ENCODE assay signal across 1 cellular context in the genomic region with DNA sequence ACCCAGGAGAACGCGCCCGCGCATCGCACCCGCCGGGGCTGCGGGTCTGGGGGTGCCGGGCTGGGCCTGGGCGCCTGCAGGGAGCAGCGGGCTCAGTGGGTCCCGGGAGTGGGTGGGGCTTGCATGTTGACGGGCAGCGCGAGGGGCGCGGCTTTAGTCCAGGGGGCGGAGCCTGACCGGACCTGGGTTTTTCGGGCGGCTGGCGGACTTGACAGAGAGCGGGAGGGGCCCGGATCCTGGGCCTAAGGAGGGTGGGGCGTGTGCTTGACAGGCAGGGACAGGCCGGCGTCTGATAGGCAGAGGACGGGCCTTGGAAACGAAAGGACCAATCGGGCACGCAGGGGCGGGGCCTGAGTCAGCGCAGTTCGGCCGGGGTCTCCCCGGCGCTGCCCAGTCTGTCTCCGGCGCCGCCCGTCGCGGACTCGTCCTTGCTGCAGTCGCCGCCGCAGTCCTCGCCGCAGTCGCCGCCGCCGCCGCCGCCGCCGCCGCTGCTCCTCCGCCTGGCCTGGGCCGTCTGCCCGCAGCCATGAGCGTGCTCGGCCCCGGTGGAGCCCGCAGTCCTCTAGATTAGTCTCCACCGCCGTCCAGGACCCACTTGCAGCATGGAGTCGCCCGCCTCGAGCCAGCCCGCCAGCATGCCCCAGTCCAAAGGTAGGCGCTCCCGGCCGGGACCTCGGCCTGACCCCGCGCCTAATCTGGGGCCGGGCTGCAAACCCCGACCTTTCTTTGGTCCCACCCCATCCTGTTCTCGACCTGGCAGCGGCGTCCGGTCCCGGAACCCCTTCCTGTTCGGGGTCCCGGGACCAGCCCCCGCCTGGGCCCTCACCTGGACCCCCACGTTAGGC.
TF ChIP-seq lines count a peak whose summit lies in the region.

A gene (plus strand): TSS at position 393 of the 845 bp plus-strand sequence. CDS start 210 bp downstream, at position 603.

TF ChIP-seq in HepG2, 621 proteins besides CTCF, POLR2A, EP300 and RAD21 (continued from another document and continues in another):
- TF ChIP-seq, protein P1, sequence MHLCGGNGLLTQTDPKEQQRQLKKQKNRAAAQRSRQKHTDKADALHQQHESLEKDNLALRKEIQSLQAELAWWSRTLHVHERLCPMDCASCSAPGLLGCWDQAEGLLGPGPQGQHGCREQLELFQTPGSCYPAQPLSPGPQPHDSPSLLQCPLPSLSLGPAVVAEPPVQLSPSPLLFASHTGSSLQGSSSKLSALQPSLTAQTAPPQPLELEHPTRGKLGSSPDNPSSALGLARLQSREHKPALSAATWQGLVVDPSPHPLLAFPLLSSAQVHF (CRISPR knock-in tag; IDR thresholded peaks at IDR 0.05): no peak
- TF ChIP-seq MTA1 (CRISPR knock-in tag; IDR thresholded peaks at IDR 0.05; ENCODE audit: borderline replicate concordance) (no peak), GATAD2A (CRISPR knock-in tag; IDR thresholded peaks at IDR 0.05) (no peak), KAT2B (IDR thresholded peaks at IDR 0.05; ENCODE audit: borderline replicate concordance, low read depth, low read length) (no peak), ZNF775 (CRISPR knock-in tag; IDR thresholded peaks at IDR 0.05; ENCODE audit: borderline replicate concordance) (no peak), ZNF451 (CRISPR knock-in tag; IDR thresholded peaks at IDR 0.05) (no peak), MAF1 (CRISPR knock-in tag; IDR thresholded peaks at IDR 0.05; ENCODE audit: borderline replicate concordance) (peak; percentile 25; the same call in 1 of the 2 replicates), BORCS8-MEF2B (CRISPR knock-in tag; IDR thresholded peaks at IDR 0.05) (no peak; the same call in 1 of the 2 replicates), ZFP82 (CRISPR knock-in tag; IDR thresholded peaks at IDR 0.05; ENCODE audit: borderline replicate concordance) (no peak), KLF16 (CRISPR knock-in tag; IDR thresholded peaks at IDR 0.05) (no peak), ZMYM4 (CRISPR knock-in tag; IDR thresholded peaks at IDR 0.05) (peak; percentile 52; the same call in 1 of the 2 replicates), ZFP37 (CRISPR knock-in tag; IDR thresholded peaks at IDR 0.05; ENCODE audit: borderline replicate concordance) (no peak), KDM3A (CRISPR knock-in tag; IDR thresholded peaks at IDR 0.05; ENCODE audit: low read depth) (no peak), ZNF205 (CRISPR knock-in tag; IDR thresholded peaks at IDR 0.05) (no peak), NR1H2 (CRISPR knock-in tag; IDR thresholded peaks at IDR 0.05; ENCODE audit: borderline replicate concordance, low read depth) (no peak), HOXA5 (CRISPR knock-in tag; IDR thresholded peaks at IDR 0.05) (peak; percentile 43; the same call in 1 of the 2 replicates), TARDBP (CRISPR knock-in tag; IDR thresholded peaks at IDR 0.05) (no peak; the same call in 1 of the 2 replicates), ZNF891 (CRISPR knock-in tag; IDR thresholded peaks at IDR 0.05) (no peak), KLF9 (CRISPR knock-in tag; IDR thresholded peaks at IDR 0.05; ENCODE audit: low read depth) (no peak), ATAD3A (CRISPR knock-in tag; IDR thresholded peaks at IDR 0.05) (no peak), ZNF446 (CRISPR knock-in tag; IDR thresholded peaks at IDR 0.05) (no peak), ZNF431 (CRISPR knock-in tag; IDR thresholded peaks at IDR 0.05; ENCODE audit: borderline replicate concordance, low read depth) (no peak), CENPT (CRISPR knock-in tag; IDR thresholded peaks at IDR 0.05; ENCODE audit: low read depth) (no peak), SNRNP70 (IDR thresholded peaks at IDR 0.05; ENCODE audit: low read depth, low read length) (no peak), JUN (CRISPR knock-in tag; IDR thresholded peaks at IDR 0.05) (no peak), TOPORS (CRISPR knock-in tag; IDR thresholded peaks at IDR 0.05) (no peak), HDAC1 (CRISPR knock-in tag; IDR thresholded peaks at IDR 0.05) (no peak), ZBTB7A (CRISPR knock-in tag; IDR thresholded peaks at IDR 0.05) (no peak), RFX1 (IDR thresholded peaks at IDR 0.05) (peak; percentile 34; the same call in 1 of the 2 replicates), ZNF782 (CRISPR knock-in tag; IDR thresholded peaks at IDR 0.05; ENCODE audit: borderline replicate concordance) (no peak), CCAR2 (optimal IDR thresholded peaks at IDR 0.05; ENCODE audit: low read depth, low read length) (no peak), ZBTB1 (CRISPR knock-in tag; IDR thresholded peaks at IDR 0.05; ENCODE audit: borderline replicate concordance) (no peak), MBD4 (IDR thresholded peaks at IDR 0.05; ENCODE audit: borderline replicate concordance, low read length) (no peak), ZNF460 (CRISPR knock-in tag; IDR thresholded peaks at IDR 0.05; ENCODE audit: borderline replicate concordance) (no peak), ZNF17 (CRISPR knock-in tag; IDR thresholded peaks at IDR 0.05) (no peak), KDM4B (CRISPR knock-in tag; IDR thresholded peaks at IDR 0.05) (no peak), SRSF1 (optimal IDR thresholded peaks at IDR 0.05; ENCODE audit: low read depth, low read length) (no peak), ZSCAN9 (CRISPR knock-in tag; IDR thresholded peaks at IDR 0.05; ENCODE audit: borderline replicate concordance) (no peak), HNRNPUL1 (IDR thresholded peaks at IDR 0.05; ENCODE audit: low read depth, low read length) (no peak), ZNF883 (CRISPR knock-in tag; IDR thresholded peaks at IDR 0.05; ENCODE audit: not compliant biosample characterization) (no peak), MXI1 (IDR thresholded peaks at IDR 0.05; ENCODE audit: borderline replicate concordance, low read depth, low read length) (peak; percentile 60; the same call in 1 of the 3 replicates)
- TF ChIP-seq, protein P2, sequence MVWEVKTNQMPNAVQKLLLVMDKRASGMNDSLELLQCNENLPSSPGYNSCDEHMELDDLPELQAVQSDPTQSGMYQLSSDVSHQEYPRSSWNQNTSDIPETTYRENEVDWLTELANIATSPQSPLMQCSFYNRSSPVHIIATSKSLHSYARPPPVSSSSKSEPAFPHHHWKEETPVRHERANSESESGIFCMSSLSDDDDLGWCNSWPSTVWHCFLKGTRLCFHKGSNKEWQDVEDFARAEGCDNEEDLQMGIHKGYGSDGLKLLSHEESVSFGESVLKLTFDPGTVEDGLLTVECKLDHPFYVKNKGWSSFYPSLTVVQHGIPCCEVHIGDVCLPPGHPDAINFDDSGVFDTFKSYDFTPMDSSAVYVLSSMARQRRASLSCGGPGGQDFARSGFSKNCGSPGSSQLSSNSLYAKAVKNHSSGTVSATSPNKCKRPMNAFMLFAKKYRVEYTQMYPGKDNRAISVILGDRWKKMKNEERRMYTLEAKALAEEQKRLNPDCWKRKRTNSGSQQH (CRISPR knock-in tag; IDR thresholded peaks at IDR 0.05; ENCODE audit: low read depth): no peak
- TF ChIP-seq, protein P3, sequence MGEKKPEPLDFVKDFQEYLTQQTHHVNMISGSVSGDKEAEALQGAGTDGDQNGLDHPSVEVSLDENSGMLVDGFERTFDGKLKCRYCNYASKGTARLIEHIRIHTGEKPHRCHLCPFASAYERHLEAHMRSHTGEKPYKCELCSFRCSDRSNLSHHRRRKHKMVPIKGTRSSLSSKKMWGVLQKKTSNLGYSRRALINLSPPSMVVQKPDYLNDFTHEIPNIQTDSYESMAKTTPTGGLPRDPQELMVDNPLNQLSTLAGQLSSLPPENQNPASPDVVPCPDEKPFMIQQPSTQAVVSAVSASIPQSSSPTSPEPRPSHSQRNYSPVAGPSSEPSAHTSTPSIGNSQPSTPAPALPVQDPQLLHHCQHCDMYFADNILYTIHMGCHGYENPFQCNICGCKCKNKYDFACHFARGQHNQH (CRISPR knock-in tag; IDR thresholded peaks at IDR 0.05): no peak
- TF ChIP-seq, protein P4, sequence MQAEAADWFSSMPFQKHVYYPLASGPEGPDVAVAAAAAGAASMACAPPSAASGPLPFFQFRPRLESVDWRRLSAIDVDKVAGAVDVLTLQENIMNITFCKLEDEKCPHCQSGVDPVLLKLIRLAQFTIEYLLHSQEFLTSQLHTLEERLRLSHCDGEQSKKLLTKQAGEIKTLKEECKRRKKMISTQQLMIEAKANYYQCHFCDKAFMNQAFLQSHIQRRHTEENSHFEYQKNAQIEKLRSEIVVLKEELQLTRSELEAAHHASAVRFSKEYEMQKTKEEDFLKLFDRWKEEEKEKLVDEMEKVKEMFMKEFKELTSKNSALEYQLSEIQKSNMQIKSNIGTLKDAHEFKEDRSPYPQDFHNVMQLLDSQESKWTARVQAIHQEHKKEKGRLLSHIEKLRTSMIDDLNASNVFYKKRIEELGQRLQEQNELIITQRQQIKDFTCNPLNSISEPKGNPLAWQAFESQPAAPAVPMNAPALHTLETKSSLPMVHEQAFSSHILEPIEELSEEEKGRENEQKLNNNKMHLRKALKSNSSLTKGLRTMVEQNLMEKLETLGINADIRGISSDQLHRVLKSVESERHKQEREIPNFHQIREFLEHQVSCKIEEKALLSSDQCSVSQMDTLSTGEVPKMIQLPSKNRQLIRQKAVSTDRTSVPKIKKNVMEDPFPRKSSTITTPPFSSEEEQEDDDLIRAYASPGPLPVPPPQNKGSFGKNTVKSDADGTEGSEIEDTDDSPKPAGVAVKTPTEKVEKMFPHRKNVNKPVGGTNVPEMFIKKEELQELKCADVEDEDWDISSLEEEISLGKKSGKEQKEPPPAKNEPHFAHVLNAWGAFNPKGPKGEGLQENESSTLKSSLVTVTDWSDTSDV (CRISPR knock-in tag; IDR thresholded peaks at IDR 0.05): no peak
- TF ChIP-seq, protein P5, sequence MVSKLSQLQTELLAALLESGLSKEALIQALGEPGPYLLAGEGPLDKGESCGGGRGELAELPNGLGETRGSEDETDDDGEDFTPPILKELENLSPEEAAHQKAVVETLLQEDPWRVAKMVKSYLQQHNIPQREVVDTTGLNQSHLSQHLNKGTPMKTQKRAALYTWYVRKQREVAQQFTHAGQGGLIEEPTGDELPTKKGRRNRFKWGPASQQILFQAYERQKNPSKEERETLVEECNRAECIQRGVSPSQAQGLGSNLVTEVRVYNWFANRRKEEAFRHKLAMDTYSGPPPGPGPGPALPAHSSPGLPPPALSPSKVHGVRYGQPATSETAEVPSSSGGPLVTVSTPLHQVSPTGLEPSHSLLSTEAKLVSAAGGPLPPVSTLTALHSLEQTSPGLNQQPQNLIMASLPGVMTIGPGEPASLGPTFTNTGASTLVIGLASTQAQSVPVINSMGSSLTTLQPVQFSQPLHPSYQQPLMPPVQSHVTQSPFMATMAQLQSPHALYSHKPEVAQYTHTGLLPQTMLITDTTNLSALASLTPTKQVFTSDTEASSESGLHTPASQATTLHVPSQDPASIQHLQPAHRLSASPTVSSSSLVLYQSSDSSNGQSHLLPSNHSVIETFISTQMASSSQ (IDR thresholded peaks at IDR 0.05; ENCODE audit: low read depth): no peak
- TF ChIP-seq, protein P5 (CRISPR knock-in tag; IDR thresholded peaks at IDR 0.05; ENCODE audit: borderline replicate concordance): no peak
- TF ChIP-seq, protein P6, sequence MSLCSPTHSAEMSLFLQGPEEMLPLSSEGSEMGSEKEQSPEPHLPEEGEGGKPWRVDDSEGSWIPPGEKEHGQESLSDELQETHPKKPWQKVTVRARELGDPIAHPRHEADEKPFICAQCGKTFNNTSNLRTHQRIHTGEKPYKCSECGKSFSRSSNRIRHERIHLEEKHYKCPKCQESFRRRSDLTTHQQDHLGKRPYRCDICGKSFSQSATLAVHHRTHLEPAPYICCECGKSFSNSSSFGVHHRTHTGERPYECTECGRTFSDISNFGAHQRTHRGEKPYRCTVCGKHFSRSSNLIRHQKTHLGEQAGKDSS (CRISPR knock-in tag; IDR thresholded peaks at IDR 0.05; ENCODE audit: borderline replicate concordance, low read depth): no peak
- TF ChIP-seq, protein P7, sequence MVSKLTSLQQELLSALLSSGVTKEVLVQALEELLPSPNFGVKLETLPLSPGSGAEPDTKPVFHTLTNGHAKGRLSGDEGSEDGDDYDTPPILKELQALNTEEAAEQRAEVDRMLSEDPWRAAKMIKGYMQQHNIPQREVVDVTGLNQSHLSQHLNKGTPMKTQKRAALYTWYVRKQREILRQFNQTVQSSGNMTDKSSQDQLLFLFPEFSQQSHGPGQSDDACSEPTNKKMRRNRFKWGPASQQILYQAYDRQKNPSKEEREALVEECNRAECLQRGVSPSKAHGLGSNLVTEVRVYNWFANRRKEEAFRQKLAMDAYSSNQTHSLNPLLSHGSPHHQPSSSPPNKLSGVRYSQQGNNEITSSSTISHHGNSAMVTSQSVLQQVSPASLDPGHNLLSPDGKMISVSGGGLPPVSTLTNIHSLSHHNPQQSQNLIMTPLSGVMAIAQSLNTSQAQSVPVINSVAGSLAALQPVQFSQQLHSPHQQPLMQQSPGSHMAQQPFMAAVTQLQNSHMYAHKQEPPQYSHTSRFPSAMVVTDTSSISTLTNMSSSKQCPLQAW (CRISPR knock-in tag; IDR thresholded peaks at IDR 0.05): peak; percentile 65; the same call in 1 of the 2 replicates
- TF ChIP-seq, protein P8, sequence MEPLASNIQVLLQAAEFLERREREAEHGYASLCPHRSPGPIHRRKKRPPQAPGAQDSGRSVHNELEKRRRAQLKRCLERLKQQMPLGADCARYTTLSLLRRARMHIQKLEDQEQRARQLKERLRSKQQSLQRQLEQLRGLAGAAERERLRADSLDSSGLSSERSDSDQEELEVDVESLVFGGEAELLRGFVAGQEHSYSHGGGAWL (CRISPR knock-in tag; IDR thresholded peaks at IDR 0.05): no peak
- TF ChIP-seq, protein P9, sequence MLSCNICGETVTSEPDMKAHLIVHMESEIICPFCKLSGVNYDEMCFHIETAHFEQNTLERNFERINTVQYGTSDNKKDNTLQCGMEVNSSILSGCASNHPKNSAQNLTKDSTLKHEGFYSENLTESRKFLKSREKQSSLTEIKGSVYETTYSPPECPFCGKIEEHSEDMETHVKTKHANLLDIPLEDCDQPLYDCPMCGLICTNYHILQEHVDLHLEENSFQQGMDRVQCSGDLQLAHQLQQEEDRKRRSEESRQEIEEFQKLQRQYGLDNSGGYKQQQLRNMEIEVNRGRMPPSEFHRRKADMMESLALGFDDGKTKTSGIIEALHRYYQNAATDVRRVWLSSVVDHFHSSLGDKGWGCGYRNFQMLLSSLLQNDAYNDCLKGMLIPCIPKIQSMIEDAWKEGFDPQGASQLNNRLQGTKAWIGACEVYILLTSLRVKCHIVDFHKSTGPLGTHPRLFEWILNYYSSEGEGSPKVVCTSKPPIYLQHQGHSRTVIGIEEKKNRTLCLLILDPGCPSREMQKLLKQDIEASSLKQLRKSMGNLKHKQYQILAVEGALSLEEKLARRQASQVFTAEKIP (CRISPR knock-in tag; IDR thresholded peaks at IDR 0.05; ENCODE audit: borderline replicate concordance): no peak
